ENCODE assay signal across 21 cellular contexts in genomic region chr11:121337740-121338272, GRCh38. TPM values are rescaled to one million over a fixed set of nuclear protein-coding genes. Genes with fewer than 3 reads are reported as not detected.
DNase-seq lines count a peak whose midpoint lies in the region; ATAC-seq and TF ChIP-seq lines count a peak whose summit lies in the region.
"Had no signal": no experiment of that assay in that cellular context is flagged by ENCODE, and none has a peak within 500 bp of the region (broad histone marks: within the 10 kb centered on the region; RNA-seq: fewer than 3 reads in every experiment).

No MANE protein-coding gene starts in this region.

- intact Hi-C loops in activated naive CD4-positive, alpha-beta T cell treated with anti-CD3 and anti-CD28 coated beads for 36 hours (cut with micrococcal nuclease): no loop called here

- no peak for DNase-seq in activated naive CD4-positive, alpha-beta T cell treated with anti-CD3 and anti-CD28 coated beads, Interleukin-2, amount 10 ng/mL, durations not matched to agents 7 days and 5 days
- no peak for DNase-seq in activated naive CD4-positive, alpha-beta T cell treated with anti-CD3 and anti-CD28 coated beads for 36 hours
- peak; percentile 46 for DNase-seq in MV-4-11 (lab: John Stamatoyannopoulos, UW)
- DNase-seq in right atrium auricular region (ENCODE audit: low spot score): no peak
- DNase-seq in tibial nerve (ENCODE audit: low spot score in 2 of 2): peak; percentile 40 to 51
- DNase-seq in NCI-H2227 (lab: John Stamatoyannopoulos, UW; ENCODE audit: unreplicated experiment): no peak
- DNase-seq in NCI-H2171 treated with DMSO at 0.1 percent for 48 hours (lab: John Stamatoyannopoulos, UW): no peak
- DNase-seq: 8988T; activated T-cell treated with anti-CD3 and anti-CD28 coated beads, Interleukin-2, amount 50 U/mL, for 24 hours; IMR-90; NCI-H1092; NCI-H2227 treated with DMSO at 0.1 percent for 48 hours; SJCRH30; small intestine; T1000 had no signal

- TF ChIP-seq CTCF in right atrium auricular region (IDR thresholded peaks at IDR 0.05) (no peak), tibial nerve (IDR thresholded peaks at IDR 0.05) (no peak)

- H3K27me3 Mint-ChIP-seq in activated naive CD4-positive, alpha-beta T cell treated with anti-CD3 and anti-CD28 coated beads, Interleukin-2, amount 10 ng/mL, durations not matched to agents 7 days and 5 days: peaks cover 3% of the 10 kb centered on the region
- no peaks in the 10 kb centered on the region for H3K27me3 Mint-ChIP-seq in activated naive CD4-positive, alpha-beta T cell treated with anti-CD3 and anti-CD28 coated beads for 36 hours (ENCODE audit: low read depth)
- H3K27me3 Mint-ChIP-seq: activated T-cell treated with anti-CD3 and anti-CD28 coated beads, Interleukin-2, amount 50 U/mL, for 24 hours; stimulated activated naive CD8-positive, alpha-beta T cell treated with anti-CD3 and anti-CD28 coated beads, Interleukin-15, Interleukin-2, amounts not matched to agents 100 ng/mL and 50 ng/mL, for 24 hours had no signal

- H3K4me3 Mint-ChIP-seq in activated naive CD4-positive, alpha-beta T cell treated with anti-CD3 and anti-CD28 coated beads, Interleukin-2, amount 10 ng/mL, durations not matched to agents 7 days and 5 days: no peak overlapping the region
- H3K4me3 Mint-ChIP-seq in activated naive CD4-positive, alpha-beta T cell treated with anti-CD3 and anti-CD28 coated beads for 36 hours: no peak overlapping the region
- H3K4me3 Mint-ChIP-seq: activated CD4-positive, alpha-beta T cell treated with anti-CD3 and anti-CD28 coated beads, Interleukin-2, amount 10 ng/mL, durations not matched to agents 7 days and 5 days; activated T-cell treated with anti-CD3 and anti-CD28 coated beads, Interleukin-2, amount 50 U/mL, for 24 hours; mesothelial cell of epicardium; stimulated activated naive CD8-positive, alpha-beta T cell treated with anti-CD3 and anti-CD28 coated beads, Interleukin-15, Interleukin-2, amounts not matched to agents 100 ng/mL and 50 ng/mL, for 24 hours had no signal

- H3K27ac ChIP-seq in right atrium auricular region (peak overlapping the region; percentile 50 to 53), tibial nerve (peak overlapping the region in 2 of 4 donors; percentile 65 to 72)
- H3K27ac ChIP-seq: SJCRH30 had no signal

- H3K9me3 ChIP-seq in right atrium auricular region (no peaks in the 10 kb centered on the region), tibial nerve (no peaks in the 10 kb centered on the region)
- H3K9me3 ChIP-seq: adrenal gland, gastroesophageal sphincter, SJCRH30 had no signal

- H3K4me1 Mint-ChIP-seq in activated naive CD4-positive, alpha-beta T cell treated with anti-CD3 and anti-CD28 coated beads, Interleukin-2, amount 10 ng/mL, durations not matched to agents 7 days and 5 days: peaks cover 66% of the 10 kb centered on the region
- peaks cover 20% of the 10 kb centered on the region for H3K4me1 Mint-ChIP-seq in activated naive CD4-positive, alpha-beta T cell treated with anti-CD3 and anti-CD28 coated beads for 36 hours (ENCODE audit: low read depth)
- H3K4me1 Mint-ChIP-seq: mesothelial cell of epicardium had no signal

- peak overlapping the region; percentile 40 for H3K27ac Mint-ChIP-seq in activated naive CD4-positive, alpha-beta T cell treated with anti-CD3 and anti-CD28 coated beads, Interleukin-2, amount 10 ng/mL, durations not matched to agents 7 days and 5 days
- no peak overlapping the region for H3K27ac Mint-ChIP-seq in activated naive CD4-positive, alpha-beta T cell treated with anti-CD3 and anti-CD28 coated beads for 36 hours
- H3K27ac Mint-ChIP-seq: mesothelial cell of epicardium; stimulated activated naive CD8-positive, alpha-beta T cell treated with anti-CD3 and anti-CD28 coated beads, Interleukin-15, Interleukin-2, amounts not matched to agents 100 ng/mL and 50 ng/mL, for 24 hours had no signal

- H3K9me3 Mint-ChIP-seq in activated naive CD4-positive, alpha-beta T cell treated with anti-CD3 and anti-CD28 coated beads, Interleukin-2, amount 10 ng/mL, durations not matched to agents 7 days and 5 days: no peaks in the 10 kb centered on the region
- H3K9me3 Mint-ChIP-seq in activated naive CD4-positive, alpha-beta T cell treated with anti-CD3 and anti-CD28 coated beads for 36 hours: no peaks in the 10 kb centered on the region
- H3K9me3 Mint-ChIP-seq: activated T-cell treated with anti-CD3 and anti-CD28 coated beads, Interleukin-2, amount 50 U/mL, for 24 hours; mesothelial cell of epicardium; stimulated activated naive CD8-positive, alpha-beta T cell treated with anti-CD3 and anti-CD28 coated beads, Interleukin-15, Interleukin-2, amounts not matched to agents 100 ng/mL and 50 ng/mL, for 24 hours had no signal

- H3K4me1 ChIP-seq in right atrium auricular region (peaks cover 0 to 23% of the 10 kb centered on the region in 2 donors), tibial nerve (peaks cover 0 to 18% (median 0%) of the 10 kb centered on the region in 4 donors)
- H3K4me1 ChIP-seq: adrenal gland, SJCRH30 had no signal

- WGBS in tibial nerve, 2 donors: 30 to 47% methylated on average over 6 of the region's 6 CpGs

- ATAC-seq in HG02623 (IDR thresholded peaks at IDR 0.05; ENCODE audit: unreplicated experiment): no peak
- ATAC-seq: gastroesophageal sphincter had no signal

- no peaks in the 10 kb centered on the region for H3K36me3 ChIP-seq in right atrium auricular region
- no peaks in the 10 kb centered on the region for H3K36me3 ChIP-seq in tibial nerve
- H3K36me3 ChIP-seq: adrenal gland, gastroesophageal sphincter, SJCRH30 had no signal

- H3K27me3 ChIP-seq in right atrium auricular region (no peaks in the 10 kb centered on the region), tibial nerve (no peaks in the 10 kb centered on the region)
- H3K27me3 ChIP-seq: adrenal gland, gastroesophageal sphincter, SJCRH30 had no signal

- no peaks in the 10 kb centered on the region for H3K36me3 Mint-ChIP-seq in activated naive CD4-positive, alpha-beta T cell treated with anti-CD3 and anti-CD28 coated beads, Interleukin-2, amount 10 ng/mL, durations not matched to agents 7 days and 5 days
- H3K36me3 Mint-ChIP-seq in activated naive CD4-positive, alpha-beta T cell treated with anti-CD3 and anti-CD28 coated beads for 36 hours (ENCODE audit: low read depth): no peaks in the 10 kb centered on the region
- H3K36me3 Mint-ChIP-seq: mesothelial cell of epicardium had no signal

- no peak for TF ChIP-seq POLR2A in tibial nerve (IDR thresholded peaks at IDR 0.05)

- CTCF ChIA-PET in activated naive CD4-positive, alpha-beta T cell treated with anti-CD3 and anti-CD28 coated beads, Interleukin-2, amount 10 ng/mL, durations not matched to agents 7 days and 5 days (lab: Charles Lee): interaction anchor here (1.3 to 2.1 kb wide), 4 partner anchors 29 to 114 kb away, joined by 3 to 6 read pairs (median 4); partner anchors contain the start of genes SORL1 and SORL1-AS1
- CTCF ChIA-PET in activated naive CD4-positive, alpha-beta T cell treated with anti-CD3 and anti-CD28 coated beads for 36 hours (lab: Charles Lee): interaction anchor here (1.0 to 1.4 kb wide), 2 partner anchors 12 to 69 kb away, joined by 3 to 4 read pairs; no protein-coding TSS in a partner anchor

- TF ChIP-seq EP300 in tibial nerve (IDR thresholded peaks at IDR 0.05): peak in 1 of 2 donors; percentile 61

- H3K4me3 ChIP-seq in right atrium auricular region (no peak overlapping the region), tibial nerve (no peak overlapping the region)
- H3K4me3 ChIP-seq: adrenal gland, gastroesophageal sphincter, SJCRH30 had no signal

RNA-seq across cellular contexts. Expression of gene SC5D, which starts 45.2 kb away (rescaled TPM):
- 10 to 100 TPM; 29.6 to 31.7 TPM for total RNA-seq in activated naive CD4-positive, alpha-beta T cell treated with anti-CD3 and anti-CD28 coated beads for 36 hours
- total RNA-seq in right atrium auricular region: 10 to 100 TPM; 21.6 to 22.1 TPM
- 10 to 100 TPM; 23.1 to 49.6 (median 36.0) TPM for total RNA-seq in tibial nerve

Comparison
In these comparisons a context has a peak if more than half of its experiments do, and no peak if none do; other contexts are left out.
1. DNase-seq: peak in MV-4-11 (single experiment) and tibial nerve (2 of 2); none in activated naive CD4-positive, alpha-beta T cell treated with anti-CD3 and anti-CD28 coated beads, Interleukin-2, amount 10 ng/mL, durations not matched to agents 7 days and 5 days (single experiment), activated naive CD4-positive, alpha-beta T cell treated with anti-CD3 and anti-CD28 coated beads for 36 hours (single experiment), right atrium auricular region (single experiment), NCI-H2227 (single experiment) and NCI-H2171 treated with DMSO at 0.1 percent for 48 hours (single experiment).